Comparison of ENCODE assay signal across 18 cellular contexts in genomic region chr3:127445581-127446368, GRCh38.
DNase-seq lines count a peak whose midpoint lies in the region; ATAC-seq and TF ChIP-seq lines count a peak whose summit lies in the region.
"Had no signal": no experiment of that assay in that cellular context is flagged by ENCODE, and none has a peak within 500 bp of the region (broad histone marks: within the 10 kb centered on the region; RNA-seq: fewer than 3 reads in every experiment).

No MANE protein-coding gene starts in this region.

- no peak for ATAC-seq in natural killer cell treated with Interleukin-12 subunit alpha and Interleukin-12 subunit beta and Interleukin-15 and Interleukin-18, amount 100 ng/mL, for 72 hours
- no peak for ATAC-seq in natural killer cell
- ATAC-seq in HG02642 (IDR thresholded peaks at IDR 0.05; ENCODE audit: poor library complexity, unreplicated experiment): no peak
- no peak for ATAC-seq in HG03095 (IDR thresholded peaks at IDR 0.05; ENCODE audit: unreplicated experiment)
- ATAC-seq: T-helper 17 cell had no signal

- H3K9me3 Mint-ChIP-seq in natural killer cell treated with Interleukin-12 subunit alpha and Interleukin-12 subunit beta and Interleukin-15 and Interleukin-18, amount 100 ng/mL, for 72 hours: no peaks in the 10 kb centered on the region
- H3K9me3 Mint-ChIP-seq in natural killer cell (no peaks in the 10 kb centered on the region), osteocyte (ENCODE audit: unreplicated experiment) (no peaks in the 10 kb centered on the region)
- H3K9me3 Mint-ChIP-seq: activated CD4-positive, alpha-beta memory T cell treated with anti-CD3 and anti-CD28 coated beads for 36 hours had no signal

- no peak overlapping the region for H3K4me3 Mint-ChIP-seq in natural killer cell treated with Interleukin-12 subunit alpha and Interleukin-12 subunit beta and Interleukin-15 and Interleukin-18, amount 100 ng/mL, for 72 hours
- H3K4me3 Mint-ChIP-seq in natural killer cell (no peak overlapping the region), osteocyte (ENCODE audit: unreplicated experiment) (no peak overlapping the region)
- H3K4me3 Mint-ChIP-seq: activated CD4-positive, alpha-beta memory T cell treated with anti-CD3 and anti-CD28 coated beads for 36 hours; T-helper 17 cell had no signal

- no peaks in the 10 kb centered on the region for H3K36me3 Mint-ChIP-seq in natural killer cell treated with Interleukin-12 subunit alpha and Interleukin-12 subunit beta and Interleukin-15 and Interleukin-18, amount 100 ng/mL, for 72 hours
- H3K36me3 Mint-ChIP-seq in natural killer cell (no peaks in the 10 kb centered on the region), osteocyte (ENCODE audit: unreplicated experiment) (no peaks in the 10 kb centered on the region)
- H3K36me3 Mint-ChIP-seq: activated CD4-positive, alpha-beta memory T cell treated with anti-CD3 and anti-CD28 coated beads for 36 hours had no signal

- DNase-seq in natural killer cell treated with Interleukin-12 subunit alpha and Interleukin-12 subunit beta and Interleukin-15 and Interleukin-18, amount 100 ng/mL, for 72 hours (ENCODE audit: low spot score): peak; percentile 23
- DNase-seq in natural killer cell: no peak
- DNase-seq in epithelial cell of esophagus (ENCODE audit: low read depth): peak; percentile 38
- DNase-seq in osteocyte (ENCODE audit: extremely low spot score, unreplicated experiment): peak; percentile 82
- no peak for DNase-seq in T1000 (lab: John Stamatoyannopoulos, UW)
- DNase-seq: activated CD4-positive, alpha-beta memory T cell treated with anti-CD3 and anti-CD28 coated beads for 36 hours; amygdala; foreskin fibroblast; NCI-H1092; NCI-H187 treated with DMSO at 0.1 percent for 48 hours; NCI-H2227 treated with DMSO at 0.1 percent for 48 hours; NCI-H774; nucleus accumbens; T-helper 17 cell had no signal

- H3K27ac Mint-ChIP-seq in natural killer cell treated with Interleukin-12 subunit alpha and Interleukin-12 subunit beta and Interleukin-15 and Interleukin-18, amount 100 ng/mL, for 72 hours: no peak overlapping the region
- H3K27ac Mint-ChIP-seq in natural killer cell: no peak overlapping the region
- no peak overlapping the region for H3K27ac Mint-ChIP-seq in osteocyte (ENCODE audit: unreplicated experiment)
- H3K27ac Mint-ChIP-seq: activated CD4-positive, alpha-beta memory T cell treated with anti-CD3 and anti-CD28 coated beads for 36 hours; T-helper 17 cell had no signal

- intact Hi-C loops in natural killer cell (cut with micrococcal nuclease): no loop called here

- H3K4me1 Mint-ChIP-seq in natural killer cell treated with Interleukin-12 subunit alpha and Interleukin-12 subunit beta and Interleukin-15 and Interleukin-18, amount 100 ng/mL, for 72 hours (ENCODE audit: low read depth in 2 of 2): no peaks in the 10 kb centered on the region
- H3K4me1 Mint-ChIP-seq in natural killer cell: no peaks in the 10 kb centered on the region
- H3K4me1 Mint-ChIP-seq in osteocyte (ENCODE audit: unreplicated experiment): no peaks in the 10 kb centered on the region

- H3K27me3 Mint-ChIP-seq in natural killer cell treated with Interleukin-12 subunit alpha and Interleukin-12 subunit beta and Interleukin-15 and Interleukin-18, amount 100 ng/mL, for 72 hours: peaks cover 9 to 15% of the 10 kb centered on the region in 2 donors
- H3K27me3 Mint-ChIP-seq in natural killer cell (ENCODE audit: low read depth in 2 of 2) (peaks cover 5 to 33% of the 10 kb centered on the region in 2 donors), osteocyte (ENCODE audit: unreplicated experiment) (peaks cover 26% of the 10 kb centered on the region)

- no peak overlapping the region for H3K4me3 ChIP-seq in epithelial cell of esophagus (ENCODE audit: low read length)
- H3K4me3 ChIP-seq: hepatocyte, lung had no signal

- TF ChIP-seq CTCF in natural killer cell (IDR thresholded peaks at IDR 0.05): no peak
- TF ChIP-seq CTCF in epithelial cell of esophagus (IDR thresholded peaks at IDR 0.05; ENCODE audit: insufficient read depth, low read depth, low read length, missing control alignments): no peak
- TF ChIP-seq CTCF in osteocyte (IDR thresholded peaks at IDR 0.05): no peak

Comparison
In these comparisons a context has a peak if more than half of its experiments do, and no peak if none do; other contexts are left out.
1. DNase-seq: peak in natural killer cell treated with Interleukin-12 subunit alpha and Interleukin-12 subunit beta and Interleukin-15 and Interleukin-18, amount 100 ng/mL, for 72 hours (single experiment), epithelial cell of esophagus (single experiment) and osteocyte (single experiment); none in natural killer cell (single experiment) and T1000 (single experiment).